1 cellular context compared by ENCODE assay signal in the genomic region with DNA sequence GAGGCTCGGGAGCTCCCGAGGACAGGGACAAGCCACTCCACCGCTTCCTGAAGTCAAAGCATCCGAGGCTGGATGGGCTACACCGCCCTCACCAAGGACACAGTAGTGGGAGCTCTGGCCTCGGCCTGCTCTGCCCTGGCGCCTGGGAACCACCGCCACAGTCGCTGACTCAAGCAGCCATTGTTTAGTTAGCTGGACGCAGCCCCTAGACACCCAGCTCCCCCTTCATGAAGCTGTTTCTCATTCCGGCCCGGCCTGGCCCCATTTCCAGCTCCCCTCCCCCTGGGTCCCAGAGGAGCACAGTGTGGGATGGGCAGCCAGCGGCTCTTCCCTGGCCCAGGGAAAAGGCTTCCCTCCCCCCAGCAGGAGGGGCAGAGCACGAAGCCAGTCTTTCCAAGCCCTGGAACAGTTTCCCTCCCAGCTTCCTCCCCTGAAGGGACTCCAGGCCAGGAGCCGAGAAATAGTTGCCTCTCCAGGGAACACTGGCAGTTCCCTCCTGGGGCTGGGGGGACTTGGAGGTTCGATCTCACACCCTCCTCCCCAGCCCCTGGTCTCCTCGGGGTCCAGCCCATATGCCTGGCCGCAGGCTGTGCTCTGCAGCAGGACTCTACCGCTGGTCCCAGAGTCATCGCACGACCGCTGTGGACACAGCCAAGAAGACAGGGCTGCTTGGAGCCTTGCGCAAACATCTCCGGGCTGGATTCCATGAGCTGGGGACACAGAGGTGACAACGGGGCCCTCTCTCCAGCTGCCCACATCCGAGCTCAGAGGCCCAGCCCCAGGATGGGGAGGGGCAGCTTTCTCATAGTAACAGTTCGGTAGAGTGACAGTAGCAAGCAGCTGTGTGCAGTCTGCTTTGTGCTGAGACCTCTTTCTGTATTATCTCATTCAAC.
TF ChIP-seq lines count a peak whose summit lies in the region.

No MANE protein-coding gene starts in this region.

TF ChIP-seq in HepG2, 621 proteins besides CTCF, POLR2A, EP300 and RAD21 (continued from another document and continues in another):
- TF ChIP-seq, protein P1, sequence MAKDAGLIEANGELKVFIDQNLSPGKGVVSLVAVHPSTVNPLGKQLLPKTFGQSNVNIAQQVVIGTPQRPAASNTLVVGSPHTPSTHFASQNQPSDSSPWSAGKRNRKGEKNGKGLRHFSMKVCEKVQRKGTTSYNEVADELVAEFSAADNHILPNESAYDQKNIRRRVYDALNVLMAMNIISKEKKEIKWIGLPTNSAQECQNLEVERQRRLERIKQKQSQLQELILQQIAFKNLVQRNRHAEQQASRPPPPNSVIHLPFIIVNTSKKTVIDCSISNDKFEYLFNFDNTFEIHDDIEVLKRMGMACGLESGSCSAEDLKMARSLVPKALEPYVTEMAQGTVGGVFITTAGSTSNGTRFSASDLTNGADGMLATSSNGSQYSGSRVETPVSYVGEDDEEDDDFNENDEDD (CRISPR knock-in tag; IDR thresholded peaks at IDR 0.05; ENCODE audit: borderline replicate concordance): peak; percentile 14; the same call in 1 of the 2 replicates
- TF ChIP-seq ZNF577 (CRISPR knock-in tag; IDR thresholded peaks at IDR 0.05; ENCODE audit: borderline replicate concordance, low read depth) (no peak), ZMYM2 (CRISPR knock-in tag; IDR thresholded peaks at IDR 0.05) (no peak), ZNF841 (CRISPR knock-in tag; IDR thresholded peaks at IDR 0.05; ENCODE audit: borderline replicate concordance) (no peak), TAF1 (CRISPR knock-in tag; IDR thresholded peaks at IDR 0.05) (peak; percentile 54; the same call in 1 of the 2 replicates), AGO2 (optimal IDR thresholded peaks at IDR 0.05; ENCODE audit: low read depth, low read length) (peak; percentile 69), TBL1XR1 (IDR thresholded peaks at IDR 0.05; ENCODE audit: borderline replicate concordance, low read length, partially characterized antibody) (no peak), SP140L (CRISPR knock-in tag; IDR thresholded peaks at IDR 0.05; ENCODE audit: borderline replicate concordance) (0 out of 2 replicates have a peak, but pooled peaks have one; percentile 44), ZNF652 (CRISPR knock-in tag; IDR thresholded peaks at IDR 0.05; ENCODE audit: borderline replicate concordance, low read depth) (no peak), SATB2 (CRISPR knock-in tag; IDR thresholded peaks at IDR 0.05) (no peak), ZNF674 (CRISPR knock-in tag; IDR thresholded peaks at IDR 0.05; ENCODE audit: low read depth) (no peak), ZNF331 (CRISPR knock-in tag; IDR thresholded peaks at IDR 0.05) (peak; percentile 100), ZNF569 (CRISPR knock-in tag; IDR thresholded peaks at IDR 0.05; ENCODE audit: borderline replicate concordance) (no peak), ETV5 (CRISPR knock-in tag; IDR thresholded peaks at IDR 0.05; ENCODE audit: borderline replicate concordance) (peak; percentile 62), SETDB1 (CRISPR knock-in tag; IDR thresholded peaks at IDR 0.05; ENCODE audit: borderline replicate concordance) (no peak), MED13 (CRISPR knock-in tag; IDR thresholded peaks at IDR 0.05) (0 out of 2 replicates have a peak, but pooled peaks have one; percentile 36), KAT7 (CRISPR knock-in tag; IDR thresholded peaks at IDR 0.05; ENCODE audit: borderline replicate concordance) (peak; percentile 11; the same call in 1 of the 2 replicates), ZNF343 (CRISPR knock-in tag; IDR thresholded peaks at IDR 0.05) (peak; percentile 56; the same call in 1 of the 2 replicates), JDP2 (CRISPR knock-in tag; IDR thresholded peaks at IDR 0.05; ENCODE audit: borderline replicate concordance) (no peak), NFYB (CRISPR knock-in tag; IDR thresholded peaks at IDR 0.05) (no peak), ZNF782 (CRISPR knock-in tag; IDR thresholded peaks at IDR 0.05; ENCODE audit: borderline replicate concordance) (peak; percentile 46; the same call in 1 of the 2 replicates), FOXC1 (CRISPR knock-in tag; IDR thresholded peaks at IDR 0.05; ENCODE audit: borderline replicate concordance) (no peak)
- TF ChIP-seq, protein P2, sequence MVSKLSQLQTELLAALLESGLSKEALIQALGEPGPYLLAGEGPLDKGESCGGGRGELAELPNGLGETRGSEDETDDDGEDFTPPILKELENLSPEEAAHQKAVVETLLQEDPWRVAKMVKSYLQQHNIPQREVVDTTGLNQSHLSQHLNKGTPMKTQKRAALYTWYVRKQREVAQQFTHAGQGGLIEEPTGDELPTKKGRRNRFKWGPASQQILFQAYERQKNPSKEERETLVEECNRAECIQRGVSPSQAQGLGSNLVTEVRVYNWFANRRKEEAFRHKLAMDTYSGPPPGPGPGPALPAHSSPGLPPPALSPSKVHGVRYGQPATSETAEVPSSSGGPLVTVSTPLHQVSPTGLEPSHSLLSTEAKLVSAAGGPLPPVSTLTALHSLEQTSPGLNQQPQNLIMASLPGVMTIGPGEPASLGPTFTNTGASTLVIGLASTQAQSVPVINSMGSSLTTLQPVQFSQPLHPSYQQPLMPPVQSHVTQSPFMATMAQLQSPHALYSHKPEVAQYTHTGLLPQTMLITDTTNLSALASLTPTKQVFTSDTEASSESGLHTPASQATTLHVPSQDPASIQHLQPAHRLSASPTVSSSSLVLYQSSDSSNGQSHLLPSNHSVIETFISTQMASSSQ (IDR thresholded peaks at IDR 0.05; ENCODE audit: low read depth): peak; percentile 12; the same call in 1 of the 2 replicates
- TF ChIP-seq, protein P2 (CRISPR knock-in tag; IDR thresholded peaks at IDR 0.05; ENCODE audit: borderline replicate concordance): peak; percentile 56; the same call in 1 of the 2 replicates
- TF ChIP-seq, protein P3, sequence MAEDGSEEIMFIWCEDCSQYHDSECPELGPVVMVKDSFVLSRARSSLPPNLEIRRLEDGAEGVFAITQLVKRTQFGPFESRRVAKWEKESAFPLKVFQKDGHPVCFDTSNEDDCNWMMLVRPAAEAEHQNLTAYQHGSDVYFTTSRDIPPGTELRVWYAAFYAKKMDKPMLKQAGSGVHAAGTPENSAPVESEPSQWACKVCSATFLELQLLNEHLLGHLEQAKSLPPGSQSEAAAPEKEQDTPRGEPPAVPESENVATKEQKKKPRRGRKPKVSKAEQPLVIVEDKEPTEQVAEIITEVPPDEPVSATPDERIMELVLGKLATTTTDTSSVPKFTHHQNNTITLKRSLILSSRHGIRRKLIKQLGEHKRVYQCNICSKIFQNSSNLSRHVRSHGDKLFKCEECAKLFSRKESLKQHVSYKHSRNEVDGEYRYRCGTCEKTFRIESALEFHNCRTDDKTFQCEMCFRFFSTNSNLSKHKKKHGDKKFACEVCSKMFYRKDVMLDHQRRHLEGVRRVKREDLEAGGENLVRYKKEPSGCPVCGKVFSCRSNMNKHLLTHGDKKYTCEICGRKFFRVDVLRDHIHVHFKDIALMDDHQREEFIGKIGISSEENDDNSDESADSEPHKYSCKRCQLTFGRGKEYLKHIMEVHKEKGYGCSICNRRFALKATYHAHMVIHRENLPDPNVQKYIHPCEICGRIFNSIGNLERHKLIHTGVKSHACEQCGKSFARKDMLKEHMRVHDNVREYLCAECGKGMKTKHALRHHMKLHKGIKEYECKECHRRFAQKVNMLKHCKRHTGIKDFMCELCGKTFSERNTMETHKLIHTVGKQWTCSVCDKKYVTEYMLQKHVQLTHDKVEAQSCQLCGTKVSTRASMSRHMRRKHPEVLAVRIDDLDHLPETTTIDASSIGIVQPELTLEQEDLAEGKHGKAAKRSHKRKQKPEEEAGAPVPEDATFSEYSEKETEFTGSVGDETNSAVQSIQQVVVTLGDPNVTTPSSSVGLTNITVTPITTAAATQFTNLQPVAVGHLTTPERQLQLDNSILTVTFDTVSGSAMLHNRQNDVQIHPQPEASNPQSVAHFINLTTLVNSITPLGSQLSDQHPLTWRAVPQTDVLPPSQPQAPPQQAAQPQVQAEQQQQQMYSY (CRISPR knock-in tag; IDR thresholded peaks at IDR 0.05): no peak
- TF ChIP-seq, protein P4, sequence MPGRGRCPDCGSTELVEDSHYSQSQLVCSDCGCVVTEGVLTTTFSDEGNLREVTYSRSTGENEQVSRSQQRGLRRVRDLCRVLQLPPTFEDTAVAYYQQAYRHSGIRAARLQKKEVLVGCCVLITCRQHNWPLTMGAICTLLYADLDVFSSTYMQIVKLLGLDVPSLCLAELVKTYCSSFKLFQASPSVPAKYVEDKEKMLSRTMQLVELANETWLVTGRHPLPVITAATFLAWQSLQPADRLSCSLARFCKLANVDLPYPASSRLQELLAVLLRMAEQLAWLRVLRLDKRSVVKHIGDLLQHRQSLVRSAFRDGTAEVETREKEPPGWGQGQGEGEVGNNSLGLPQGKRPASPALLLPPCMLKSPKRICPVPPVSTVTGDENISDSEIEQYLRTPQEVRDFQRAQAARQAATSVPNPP (CRISPR knock-in tag; IDR thresholded peaks at IDR 0.05): no peak
- TF ChIP-seq, protein P5, sequence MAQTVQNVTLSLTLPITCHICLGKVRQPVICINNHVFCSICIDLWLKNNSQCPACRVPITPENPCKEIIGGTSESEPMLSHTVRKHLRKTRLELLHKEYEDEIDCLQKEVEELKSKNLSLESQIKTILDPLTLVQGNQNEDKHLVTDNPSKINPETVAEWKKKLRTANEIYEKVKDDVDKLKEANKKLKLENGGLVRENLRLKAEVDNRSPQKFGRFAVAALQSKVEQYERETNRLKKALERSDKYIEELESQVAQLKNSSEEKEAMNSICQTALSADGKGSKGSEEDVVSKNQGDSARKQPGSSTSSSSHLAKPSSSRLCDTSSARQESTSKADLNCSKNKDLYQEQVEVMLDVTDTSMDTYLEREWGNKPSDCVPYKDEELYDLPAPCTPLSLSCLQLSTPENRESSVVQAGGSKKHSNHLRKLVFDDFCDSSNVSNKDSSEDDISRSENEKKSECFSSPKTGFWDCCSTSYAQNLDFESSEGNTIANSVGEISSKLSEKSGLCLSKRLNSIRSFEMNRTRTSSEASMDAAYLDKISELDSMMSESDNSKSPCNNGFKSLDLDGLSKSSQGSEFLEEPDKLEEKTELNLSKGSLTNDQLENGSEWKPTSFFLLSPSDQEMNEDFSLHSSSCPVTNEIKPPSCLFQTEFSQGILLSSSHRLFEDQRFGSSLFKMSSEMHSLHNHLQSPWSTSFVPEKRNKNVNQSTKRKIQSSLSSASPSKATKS (CRISPR knock-in tag; IDR thresholded peaks at IDR 0.05): no peak
- TF ChIP-seq, protein P6, sequence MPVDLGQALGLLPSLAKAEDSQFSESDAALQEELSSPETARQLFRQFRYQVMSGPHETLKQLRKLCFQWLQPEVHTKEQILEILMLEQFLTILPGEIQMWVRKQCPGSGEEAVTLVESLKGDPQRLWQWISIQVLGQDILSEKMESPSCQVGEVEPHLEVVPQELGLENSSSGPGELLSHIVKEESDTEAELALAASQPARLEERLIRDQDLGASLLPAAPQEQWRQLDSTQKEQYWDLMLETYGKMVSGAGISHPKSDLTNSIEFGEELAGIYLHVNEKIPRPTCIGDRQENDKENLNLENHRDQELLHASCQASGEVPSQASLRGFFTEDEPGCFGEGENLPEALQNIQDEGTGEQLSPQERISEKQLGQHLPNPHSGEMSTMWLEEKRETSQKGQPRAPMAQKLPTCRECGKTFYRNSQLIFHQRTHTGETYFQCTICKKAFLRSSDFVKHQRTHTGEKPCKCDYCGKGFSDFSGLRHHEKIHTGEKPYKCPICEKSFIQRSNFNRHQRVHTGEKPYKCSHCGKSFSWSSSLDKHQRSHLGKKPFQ (CRISPR knock-in tag; IDR thresholded peaks at IDR 0.05; ENCODE audit: insufficient replicate concordance): peak; percentile 76
- TF ChIP-seq, protein P7, sequence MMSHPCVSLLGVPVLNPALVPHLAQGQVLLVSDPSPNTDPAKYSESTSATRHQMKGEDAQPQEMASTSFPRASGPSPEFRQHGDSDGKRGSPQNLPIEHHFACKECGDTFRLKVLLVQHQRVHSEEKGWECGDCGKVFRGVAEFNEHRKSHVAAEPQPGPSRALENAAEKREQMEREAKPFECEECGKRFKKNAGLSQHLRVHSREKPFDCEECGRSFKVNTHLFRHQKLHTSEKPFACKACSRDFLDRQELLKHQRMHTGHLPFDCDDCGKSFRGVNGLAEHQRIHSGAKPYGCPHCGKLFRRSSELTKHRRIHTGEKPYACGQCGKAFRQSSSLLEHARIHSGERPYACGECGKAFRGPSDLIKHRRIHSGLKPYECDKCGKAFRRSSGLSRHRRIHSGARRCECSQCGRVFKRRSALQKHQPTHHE (CRISPR knock-in tag; IDR thresholded peaks at IDR 0.05; ENCODE audit: borderline replicate concordance): no peak
- TF ChIP-seq, protein P8, sequence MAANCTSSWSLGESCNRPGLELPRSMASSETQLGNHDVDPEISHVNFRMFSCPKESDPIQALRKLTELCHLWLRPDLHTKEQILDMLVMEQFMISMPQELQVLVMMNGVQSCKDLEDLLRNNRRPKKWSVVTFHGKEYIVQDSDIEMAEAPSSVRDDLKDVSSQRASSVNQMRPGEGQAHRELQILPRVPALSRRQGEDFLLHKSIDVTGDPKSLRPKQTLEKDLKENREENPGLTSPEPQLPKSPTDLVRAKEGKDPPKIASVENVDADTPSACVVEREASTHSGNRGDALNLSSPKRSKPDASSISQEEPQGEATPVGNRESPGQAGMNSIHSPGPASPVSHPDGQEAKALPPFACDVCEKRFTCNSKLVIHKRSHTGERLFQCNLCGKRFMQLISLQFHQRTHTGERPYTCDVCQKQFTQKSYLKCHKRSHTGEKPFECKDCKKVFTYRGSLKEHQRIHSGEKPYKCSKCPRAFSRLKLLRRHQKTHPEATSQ (CRISPR knock-in tag; IDR thresholded peaks at IDR 0.05; ENCODE audit: borderline replicate concordance): no peak
